In the genomic region with DNA sequence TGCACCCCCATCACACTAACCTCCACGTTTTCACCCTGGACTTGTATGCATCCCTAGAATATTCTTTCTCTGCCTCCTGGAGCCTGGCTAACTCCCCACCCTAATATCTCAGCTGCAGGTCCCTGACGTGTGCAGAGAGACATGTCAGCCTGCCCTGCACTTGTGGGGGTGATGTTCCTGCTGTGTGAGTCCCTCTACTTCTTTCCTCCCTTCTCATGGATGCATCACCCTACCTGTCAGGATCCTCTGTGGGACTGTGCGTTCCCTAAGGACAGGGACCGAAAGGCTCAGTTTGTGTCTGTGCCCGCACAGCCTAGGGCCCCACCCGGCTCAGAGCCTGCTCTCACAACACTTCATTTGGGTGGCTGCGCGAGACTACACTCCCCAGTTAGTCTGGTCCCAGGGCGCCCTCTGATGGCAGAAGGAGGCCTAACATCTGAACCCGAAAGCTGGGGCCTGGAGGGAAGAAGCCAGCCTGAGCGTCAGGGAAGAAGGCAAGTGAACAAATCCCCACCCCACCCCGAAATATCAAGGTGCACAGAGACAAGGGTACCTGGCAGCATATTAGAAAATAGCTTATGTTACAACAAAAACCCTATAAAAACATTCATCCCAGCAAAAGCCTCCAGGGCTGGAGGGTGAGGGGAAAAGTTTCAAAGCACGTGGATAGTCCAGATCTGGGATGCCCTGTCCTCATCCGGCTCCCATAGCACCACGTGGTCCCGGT, we compare ENCODE assay signal across 8 cellular contexts. TPM values are rescaled to one million over a fixed set of nuclear protein-coding genes. Genes with fewer than 3 reads are reported as not detected.
DNase-seq lines count a peak whose midpoint lies in the region; ATAC-seq and TF ChIP-seq lines count a peak whose summit lies in the region.

No MANE protein-coding gene starts in this region.

- H3K4me1 ChIP-seq in Karpas-422 (ENCODE audit: low read length): peaks cover 53% of the 10 kb centered on the region
- peaks cover 38 to 52% of the 10 kb centered on the region in 2 experiments for H3K4me1 ChIP-seq in neutrophil (ENCODE audit: control insufficient read depth in 1 of 2, insufficient read depth in 1 of 2, low read depth in 1 of 2, low read length in 1 of 2)

- H4K20me1 ChIP-seq in Karpas-422 (ENCODE audit: insufficient read depth, low read depth, low read length): no peaks in the 10 kb centered on the region

- peak; percentile 42 for ATAC-seq in GM18867 (IDR thresholded peaks at IDR 0.05; ENCODE audit: unreplicated experiment)
- peak; percentile 70 for ATAC-seq in stimulated activated naive CD8-positive, alpha-beta T cell treated with anti-CD3 and anti-CD28 coated beads, Interleukin-15, amount 100 ng/mL, for 72 hours

- no peak overlapping the region for H3K4me3 ChIP-seq in Karpas-422 (ENCODE audit: low read length)
- H3K4me3 ChIP-seq in fibroblast of the aortic adventitia (ENCODE audit: low read depth, low read length): no peak overlapping the region
- H3K4me3 ChIP-seq in neutrophil (ENCODE audit: low read depth in 1 of 2, low read length in 1 of 2): no peak overlapping the region

- H3K27ac ChIP-seq in Karpas-422 (ENCODE audit: low read length) (peak overlapping the region; percentile 87), neutrophil (peak overlapping the region; percentile 4)

- H2AFZ ChIP-seq in Karpas-422 (ENCODE audit: low read length): no peak overlapping the region

- H3K27me3 ChIP-seq in Karpas-422 (ENCODE audit: low read length): no peaks in the 10 kb centered on the region
- no peaks in the 10 kb centered on the region for H3K27me3 ChIP-seq in neutrophil

- peak; percentile 90 for TF ChIP-seq CTCF in fibroblast of the aortic adventitia (IDR thresholded peaks at IDR 0.05; ENCODE audit: insufficient read depth, low read length)
- peak; percentile 97 for TF ChIP-seq CTCF in neutrophil (IDR thresholded peaks at IDR 0.05)

- peak overlapping the region; percentile 12 for H3K4me2 ChIP-seq in Karpas-422 (ENCODE audit: low read depth, low read length, poor library complexity, severe bottlenecking)

- in situ Hi-C loops in ACHN (cut with HindIII; ENCODE audit: low pct_ligation_motif_present, low pct_unique_long_range_greater_than_20kb, low sequenced_read_pairs): no loop called here

- peak overlapping the region; percentile 59 to 89 for H3K27ac Mint-ChIP-seq in stimulated activated naive CD8-positive, alpha-beta T cell treated with anti-CD3 and anti-CD28 coated beads, Interleukin-15, amount 100 ng/mL, for 72 hours

- H3K36me3 ChIP-seq in Karpas-422 (ENCODE audit: insufficient read depth, low read length): peaks cover 7% of the 10 kb centered on the region; the same call in 1 of the 2 replicates
- H3K36me3 ChIP-seq in neutrophil: peaks cover 45% of the 10 kb centered on the region

- H3K9ac ChIP-seq in Karpas-422 (ENCODE audit: low read length): peak overlapping the region; percentile 35

- H3K9me2 ChIP-seq in Karpas-422 (replicated peaks; ENCODE audit: insufficient read depth, low read length): no peaks in the 10 kb centered on the region

- peaks cover 10% of the 10 kb centered on the region for H3K79me2 ChIP-seq in Karpas-422 (ENCODE audit: low read length)

- TF ChIP-seq POLR2A in Raji (IDR thresholded peaks at IDR 0.05; ENCODE audit: insufficient read depth, low read depth, low read length): peak; percentile 24

- H3K9me3 ChIP-seq in Karpas-422 (ENCODE audit: low read length) (no peaks in the 10 kb centered on the region), neutrophil (no peaks in the 10 kb centered on the region)

- H3K27me3 Mint-ChIP-seq in stimulated activated naive CD8-positive, alpha-beta T cell treated with anti-CD3 and anti-CD28 coated beads, Interleukin-15, amount 100 ng/mL, for 72 hours: no peaks in the 10 kb centered on the region

- peaks cover 57% of the 10 kb centered on the region for H3K4me1 Mint-ChIP-seq in stimulated activated naive CD8-positive, alpha-beta T cell treated with anti-CD3 and anti-CD28 coated beads, Interleukin-15, amount 100 ng/mL, for 72 hours

- peak overlapping the region; percentile 77 to 80 for H3K4me3 Mint-ChIP-seq in stimulated activated naive CD8-positive, alpha-beta T cell treated with anti-CD3 and anti-CD28 coated beads, Interleukin-15, amount 100 ng/mL, for 72 hours

- H3K9me3 Mint-ChIP-seq in stimulated activated naive CD8-positive, alpha-beta T cell treated with anti-CD3 and anti-CD28 coated beads, Interleukin-15, amount 100 ng/mL, for 72 hours: no peaks in the 10 kb centered on the region

- DNase-seq in ACHN: peak; percentile 78
- DNase-seq in Karpas-422: peak; percentile 96
- peak; percentile 89 to 95 for DNase-seq in activated T-helper 1 cell treated with anti-CD3 and anti-CD28 coated beads, Interleukin-2, amount 50 U/mL, for 16 hours (ENCODE audit: low read depth in 1 of 2, low spot score in 1 of 2)
- DNase-seq in fibroblast of the aortic adventitia (ENCODE audit: low read depth): peak; percentile 88
- peak; percentile 92 to 94 for DNase-seq in stimulated activated naive CD8-positive, alpha-beta T cell treated with anti-CD3 and anti-CD28 coated beads, Interleukin-15, amount 100 ng/mL, for 72 hours

RNA-seq across cellular contexts. Expression of a gene that starts 3.7 kb away (rescaled TPM):
- total RNA-seq in Karpas-422 (2014; rRNA removed; shearing (Covaris generic); ENCODE audit: low replicate concordance): 614 and 735 TPM in 2 replicates
- total RNA-seq in fibroblast of the aortic adventitia (ENCODE audit: low replicate concordance): not detected in 2 replicates

RNA-seq across cellular contexts. Expression of a gene that starts 15.0 kb away (rescaled TPM):
- total RNA-seq in Karpas-422 (2014; rRNA removed; shearing (Covaris generic); ENCODE audit: low replicate concordance): 20.7 and 56.0 TPM in 2 replicates
- 5.2 and 8.9 TPM in 2 replicates for total RNA-seq in fibroblast of the aortic adventitia (ENCODE audit: low replicate concordance)

RNA-seq across cellular contexts. Expression of a gene that starts 32.5 kb away (rescaled TPM):
- total RNA-seq in Karpas-422 (2014; rRNA removed; shearing (Covaris generic); ENCODE audit: low replicate concordance): 1.3 TPM in 1 of 2 replicates, not detected in the other
- total RNA-seq in fibroblast of the aortic adventitia (ENCODE audit: low replicate concordance): not detected in 2 replicates

RNA-seq across cellular contexts. Expression of a gene that starts 41.6 kb away (rescaled TPM):
- 108 and 143 TPM in 2 replicates for total RNA-seq in Karpas-422 (2014; rRNA removed; shearing (Covaris generic); ENCODE audit: low replicate concordance)
- 18.1 and 114 TPM in 2 replicates for total RNA-seq in fibroblast of the aortic adventitia (ENCODE audit: low replicate concordance)

RNA-seq across cellular contexts. Expression of a gene that starts 51.1 kb away (rescaled TPM):
- total RNA-seq in Karpas-422 (2014; rRNA removed; shearing (Covaris generic); ENCODE audit: low replicate concordance): not detected in 2 replicates
- not detected in 2 replicates for total RNA-seq in fibroblast of the aortic adventitia (ENCODE audit: low replicate concordance)

Comparison
In these comparisons a context has a peak if more than half of its experiments do, and no peak if none do; other contexts are left out.
1. RNA of a gene that starts 3.7 kb away (total RNA-seq): 614 to 735 TPM in Karpas-422; not detected in fibroblast of the aortic adventitia; every median in the first group is over 100 times any median in the second.
2. Peak in every context shown above with its lines, with median percentiles within 50 percentile points of each other: DNase-seq.